In the genomic region with DNA sequence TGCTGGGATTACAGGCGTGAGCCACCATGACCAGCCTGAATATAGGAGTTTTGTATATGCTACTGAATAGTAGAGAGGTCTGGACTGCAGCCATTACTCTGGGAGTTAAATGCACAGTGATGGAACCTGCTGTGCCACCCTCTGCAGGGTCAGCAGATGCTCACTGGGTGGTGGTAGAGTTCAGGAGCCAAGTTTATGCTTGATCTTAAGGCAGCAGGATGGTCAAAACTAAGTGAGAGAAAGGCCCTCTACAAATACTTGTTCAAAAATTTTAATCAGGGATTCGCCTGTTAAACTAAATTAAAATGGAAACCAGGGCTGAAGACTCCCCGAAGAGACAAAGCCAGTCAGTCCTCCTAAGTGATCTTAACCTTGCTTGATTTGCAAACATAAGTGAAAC, we compare ENCODE assay signal across 19 cellular contexts. TPM values are rescaled to one million over a fixed set of nuclear protein-coding genes. Genes with fewer than 3 reads are reported as not detected.
DNase-seq lines count a peak whose midpoint lies in the region; ATAC-seq and TF ChIP-seq lines count a peak whose summit lies in the region.
"Had no signal": no experiment of that assay in that cellular context is flagged by ENCODE, and none has a peak within 500 bp of the region (broad histone marks: within the 10 kb centered on the region; RNA-seq: fewer than 3 reads in every experiment).

No MANE protein-coding gene starts in this region.

- H3K9ac ChIP-seq in neuronal stem cell (ENCODE audit: low read depth, low read length, poor library complexity), result no peak overlapping the region
- H3K9ac ChIP-seq: parathyroid adenoma had no signal

- no peak overlapping the region for H3K4ac ChIP-seq in neuronal stem cell (ENCODE audit: low read length)

- no CpG with 5 or more reads among the region's 3 CpGs for WGBS in neuronal stem cell (ENCODE audit: extremely low coverage in 2 of 2, insufficient read length in 2 of 2, insufficient replicate concordance in 1 of 2), 2 donors

- H3K4me3 Mint-ChIP-seq in activated T-cell treated with anti-CD3 and anti-CD28 coated beads, Interleukin-2, amount 50 U/mL, for 72 hours, result peak overlapping the region in 1 of 2 donors; percentile 33
- no peak overlapping the region for H3K4me3 Mint-ChIP-seq in activated B cell treated with CpG ODN at 0.5 μM for 24 hours
- H3K4me3 Mint-ChIP-seq: central memory CD8-positive, alpha-beta T cell; T-cell had no signal

- no peaks in the 10 kb centered on the region for H3K9me3 Mint-ChIP-seq in activated T-cell treated with anti-CD3 and anti-CD28 coated beads, Interleukin-2, amount 50 U/mL, for 72 hours
- no peaks in the 10 kb centered on the region for H3K9me3 Mint-ChIP-seq in activated B cell treated with CpG ODN at 0.5 μM for 24 hours
- H3K9me3 Mint-ChIP-seq: central memory CD8-positive, alpha-beta T cell; T-cell had no signal

- DNase-seq in activated T-cell treated with anti-CD3 and anti-CD28 coated beads, Interleukin-2, amount 50 U/mL, for 72 hours, result no peak
- no peak for DNase-seq in activated T-cell treated with anti-CD3 and anti-CD28 coated beads, Interleukin-2, amount 50 U/mL, for 48 hours
- peak; percentile 18 for DNase-seq in HT-29 (ENCODE audit: low spot score)
- DNase-seq in activated B cell treated with CpG ODN at 0.5 μM for 24 hours, result no peak
- no peak for DNase-seq in neuronal stem cell (ENCODE audit: low spot score)
- no peak for DNase-seq in CD1c-positive myeloid dendritic cell (ENCODE audit: extremely low spot score)
- DNase-seq in hippocampal formation (lab: John Stamatoyannopoulos, UW), result no peak
- DNase-seq: activated CD4-positive, alpha-beta T cell treated with anti-CD3 and anti-CD28 coated beads, Interleukin-2, amount 50 U/mL, for 4 hours; DMS153; GOT3; IMR-90; mucosa of descending colon; NCI-H1436; NCI-H510A; stimulated activated CD4-positive, alpha-beta T cell treated with anti-CD3 and anti-CD28 coated beads, Interleukin-12 subunit alpha, Interleukin-12 subunit beta, amount 100 ng/mL, for 4 hours; T-cell had no signal

- H4K91ac ChIP-seq in neuronal stem cell (ENCODE audit: low read depth, low read length, poor library complexity), result no peak overlapping the region

- no peaks in the 10 kb centered on the region for H3K27me3 ChIP-seq in neuronal stem cell (ENCODE audit: control insufficient read depth in 3 of 3, insufficient read depth in 3 of 3, low read depth in 1 of 3, low read length in 3 of 3)

- no peak overlapping the region for H3K14ac ChIP-seq in neuronal stem cell (ENCODE audit: low read length)

- H3K27ac Mint-ChIP-seq in activated T-cell treated with anti-CD3 and anti-CD28 coated beads, Interleukin-2, amount 50 U/mL, for 72 hours, result peak overlapping the region; percentile 91
- peak overlapping the region; percentile 50 for H3K27ac Mint-ChIP-seq in activated B cell treated with CpG ODN at 0.5 μM for 24 hours

- H3K23ac ChIP-seq in neuronal stem cell (ENCODE audit: low read depth, low read length, poor library complexity), result no peak overlapping the region

- no peak overlapping the region for H2BK15ac ChIP-seq in neuronal stem cell (ENCODE audit: low read length)

- no peaks in the 10 kb centered on the region for H3K27me3 Mint-ChIP-seq in activated T-cell treated with anti-CD3 and anti-CD28 coated beads, Interleukin-2, amount 50 U/mL, for 72 hours (ENCODE audit: low read depth)
- no peaks in the 10 kb centered on the region for H3K27me3 Mint-ChIP-seq in activated B cell treated with CpG ODN at 0.5 μM for 24 hours
- H3K27me3 Mint-ChIP-seq: central memory CD8-positive, alpha-beta T cell; T-cell had no signal

- H2BK5ac ChIP-seq in neuronal stem cell (ENCODE audit: low read length), result no peak overlapping the region

- H3K9me3 ChIP-seq in neuronal stem cell (replicated peaks in 1 of 2; ENCODE audit: control insufficient read depth in 2 of 2, insufficient read depth in 1 of 2, low read depth in 1 of 2, low read length in 2 of 2), result no peaks in the 10 kb centered on the region
- H3K9me3 ChIP-seq: mucosa of descending colon had no signal

- peak overlapping the region; percentile 53 for H2BK12ac ChIP-seq in neuronal stem cell (ENCODE audit: low read length)

- H3K79me1 ChIP-seq in neuronal stem cell (ENCODE audit: low read depth, low read length), result peaks cover 7% of the 10 kb centered on the region

- POLR2A ChIA-PET in activated B cell treated with CpG ODN at 0.5 μM for 24 hours (lab: Charles Lee), result interaction anchor here (1.0 kb wide), 1 partner anchor 52 kb away, joined by 3 read pairs; no protein-coding TSS in a partner anchor

- H3K4me1 ChIP-seq in neuronal stem cell (ENCODE audit: control insufficient read depth in 2 of 2, insufficient read depth in 1 of 2, low read depth in 1 of 2, low read length in 2 of 2), result peaks cover 9 to 15% of the 10 kb centered on the region in 2 donors

- H3K36me3 Mint-ChIP-seq in activated T-cell treated with anti-CD3 and anti-CD28 coated beads, Interleukin-2, amount 50 U/mL, for 72 hours (ENCODE audit: insufficient read depth in 2 of 2), result peaks cover 1 to 2% of the 10 kb centered on the region in 2 donors
- peaks cover 2% of the 10 kb centered on the region for H3K36me3 Mint-ChIP-seq in activated B cell treated with CpG ODN at 0.5 μM for 24 hours (ENCODE audit: low read depth)
- H3K36me3 Mint-ChIP-seq: T-cell had no signal

- H2AK5ac ChIP-seq in neuronal stem cell (ENCODE audit: low read depth, low read length), result no peak overlapping the region

- CTCF ChIA-PET in activated B cell treated with CpG ODN at 0.5 μM for 24 hours (lab: Charles Lee), result no interaction called here

- no peak overlapping the region for H3K18ac ChIP-seq in neuronal stem cell (ENCODE audit: low read length)

- no peak overlapping the region for H3K4me2 ChIP-seq in neuronal stem cell (ENCODE audit: insufficient read depth, low read length, poor library complexity, severe bottlenecking)

- H3K4me3 ChIP-seq in neuronal stem cell (ENCODE audit: low read length in 2 of 2), result no peak overlapping the region
- H3K4me3 ChIP-seq: mucosa of descending colon had no signal

- peaks cover 69% of the 10 kb centered on the region for H3K4me1 Mint-ChIP-seq in activated T-cell treated with anti-CD3 and anti-CD28 coated beads, Interleukin-2, amount 50 U/mL, for 72 hours (ENCODE audit: low read depth)
- H3K4me1 Mint-ChIP-seq in activated B cell treated with CpG ODN at 0.5 μM for 24 hours, result peaks cover 67% of the 10 kb centered on the region

- no peak overlapping the region for H2BK120ac ChIP-seq in neuronal stem cell (ENCODE audit: low read depth, low read length)

- peak in 1 of 2 donors; percentile 29 for ATAC-seq in activated T-cell treated with anti-CD3 and anti-CD28 coated beads, Interleukin-2, amount 50 U/mL, for 72 hours (replicated peaks in 1 of 2)
- ATAC-seq in activated B cell treated with CpG ODN at 0.5 μM for 24 hours (ENCODE audit: low read depth) (no peak), GM21367 (IDR thresholded peaks at IDR 0.05; ENCODE audit: unreplicated experiment) (no peak)
- ATAC-seq: mucosa of descending colon, T-cell had no signal

- H3K36me3 ChIP-seq in neuronal stem cell (replicated peaks in 1 of 2; ENCODE audit: control insufficient read depth in 2 of 2, insufficient read depth in 2 of 2, low read length in 2 of 2), result no peaks in the 10 kb centered on the region

- no peak for TF ChIP-seq CTCF in activated B cell treated with CpG ODN at 0.5 μM for 24 hours (IDR thresholded peaks at IDR 0.05)

- no peak overlapping the region for H2AFZ ChIP-seq in neuronal stem cell (ENCODE audit: low read length)
- H2AFZ ChIP-seq: parathyroid adenoma had no signal

- intact Hi-C loops in activated B cell treated with CpG ODN at 0.5 μM for 24 hours (cut with micrococcal nuclease), result no loop called here

- H3K27ac ChIP-seq in neuronal stem cell (replicated peaks; ENCODE audit: low read length), result no peak overlapping the region
- H3K27ac ChIP-seq: parathyroid adenoma had no signal

- no peak overlapping the region for H4K8ac ChIP-seq in neuronal stem cell (ENCODE audit: low read depth, low read length)

RNA-seq across cellular contexts. Expression of gene WDFY1, which starts 4.1 kb away (rescaled TPM):
- 10 to 100 TPM; 57.4 to 61.7 TPM for total RNA-seq in activated T-cell treated with anti-CD3 and anti-CD28 coated beads, Interleukin-2, amount 50 U/mL, for 72 hours
- total RNA-seq in HT-29 (2014; rRNA removed; shearing (Covaris generic)), result 56.0 and 77.7 TPM in 2 replicates
- total RNA-seq in activated B cell treated with CpG ODN at 0.5 μM for 24 hours, result 67.2 and 77.0 TPM in 2 replicates
- polyA plus RNA-seq in neuronal stem cell (2013, experiment 1 of 2), result 48.2 TPM
- polyA plus RNA-seq in neuronal stem cell (2013, experiment 2 of 2), result 49.2 TPM

RNA-seq across cellular contexts. Expression of gene MRPL44, which starts 8.0 kb away (rescaled TPM):
- 10 to 100 TPM; 34.0 to 36.8 TPM for total RNA-seq in activated T-cell treated with anti-CD3 and anti-CD28 coated beads, Interleukin-2, amount 50 U/mL, for 72 hours
- total RNA-seq in HT-29 (2014; rRNA removed; shearing (Covaris generic)), result 23.1 and 24.4 TPM in 2 replicates
- total RNA-seq in activated B cell treated with CpG ODN at 0.5 μM for 24 hours, result 29.9 and 30.4 TPM in 2 replicates
- polyA plus RNA-seq in neuronal stem cell (2013, experiment 1 of 2), result 33.4 TPM
- polyA plus RNA-seq in neuronal stem cell (2013, experiment 2 of 2), result 35.3 TPM
